1 cellular context compared by ENCODE assay signal in genomic region chr4:3439391-3439790, GRCh38.
TF ChIP-seq lines count a peak whose summit lies in the region.

No MANE protein-coding gene starts in this region.

TF ChIP-seq in HEK293, 187 proteins besides CTCF, POLR2A, EP300 and RAD21 (continued from another document):
- TF ChIP-seq ZNF280D (tag by site-specific recombination; IDR thresholded peaks at IDR 0.05), result no peak
- TF ChIP-seq ZNF132 (tag by site-specific recombination; IDR thresholded peaks at IDR 0.05; ENCODE audit: borderline replicate concordance), result no peak
- TF ChIP-seq KLF16 (tag by site-specific recombination; IDR thresholded peaks at IDR 0.05), result no peak
- TF ChIP-seq ZNF658 (tag by site-specific recombination; IDR thresholded peaks at IDR 0.05), result no peak
- no peak for TF ChIP-seq ZNF521 (tag by site-specific recombination; IDR thresholded peaks at IDR 0.05)
- TF ChIP-seq BCL11A (tag by site-specific recombination; IDR thresholded peaks at IDR 0.05; ENCODE audit: low read depth), result no peak
- TF ChIP-seq ZNF571 (tag by site-specific recombination; IDR thresholded peaks at IDR 0.05), result no peak
- no peak for TF ChIP-seq ELK4 (IDR thresholded peaks at IDR 0.05; ENCODE audit: borderline replicate concordance, low read depth, low read length)
- TF ChIP-seq ZIC2 (tag by site-specific recombination; IDR thresholded peaks at IDR 0.05), result no peak
- TF ChIP-seq HIC1 (tag by site-specific recombination; IDR thresholded peaks at IDR 0.05), result no peak
- no peak for TF ChIP-seq GLI4 (tag by site-specific recombination; IDR thresholded peaks at IDR 0.05)
- peak; percentile 72 for TF ChIP-seq GLIS1 (tag by site-specific recombination; IDR thresholded peaks at IDR 0.05)
